Comparison of ENCODE assay signal across 24 cellular contexts in genomic region chr5:56532411-56532935, GRCh38.
"Had no signal": no experiment of that assay in that cellular context is flagged by ENCODE, and none has a peak within 500 bp of the region (broad histone marks: within the 10 kb centered on the region; RNA-seq: fewer than 3 reads in every experiment).

No MANE protein-coding gene starts in this region.

- H3K36me3 Mint-ChIP-seq: activated naive CD4-positive, alpha-beta T cell treated with anti-CD3 and anti-CD28 coated beads, Interleukin-2, amount 50 U/mL, for 72 hours had no signal

- H3K79me2 ChIP-seq: parathyroid adenoma had no signal

- H3K9me3 ChIP-seq: ascending aorta, esophagus muscularis mucosa, gastroesophageal sphincter, heart left ventricle, left lung, sigmoid colon, spleen, thoracic aorta, upper lobe of left lung had no signal

- H3K27me3 ChIP-seq: ascending aorta, brain microvascular endothelial cell, esophagus muscularis mucosa, gastroesophageal sphincter, heart left ventricle, left lung, sigmoid colon, spleen, upper lobe of left lung had no signal

- H3K9ac ChIP-seq: parathyroid adenoma had no signal

- H3K9me3 Mint-ChIP-seq: activated T-cell treated with anti-CD3 and anti-CD28 coated beads, Interleukin-2, amount 50 U/mL, for 24 hours; activated T-helper 17 cell treated with anti-CD3 and anti-CD28 coated beads, Interleukin-2, amount 50 U/mL, for 72 hours; nephron progenitor cell had no signal

- H3K27ac Mint-ChIP-seq: activated naive CD4-positive, alpha-beta T cell treated with anti-CD3 and anti-CD28 coated beads, Interleukin-2, amount 50 U/mL, for 72 hours; activated T-cell treated with anti-CD3 and anti-CD28 coated beads, Interleukin-2, amount 50 U/mL, for 24 hours; activated T-helper 17 cell treated with anti-CD3 and anti-CD28 coated beads, Interleukin-2, amount 50 U/mL, for 72 hours; nephron progenitor cell had no signal

- H3K4me1 ChIP-seq: ascending aorta, heart left ventricle, sigmoid colon, spleen had no signal

- H3K4me3 ChIP-seq: ascending aorta, esophagus muscularis mucosa, gastroesophageal sphincter, heart left ventricle, left lung, lung, sigmoid colon, spleen, thoracic aorta, upper lobe of left lung had no signal

- H3K36me3 ChIP-seq: ascending aorta, brain microvascular endothelial cell, esophagus muscularis mucosa, gastroesophageal sphincter, heart left ventricle, left lung, sigmoid colon, spleen, thoracic aorta, upper lobe of left lung had no signal

- H3K27ac ChIP-seq: ascending aorta, brain microvascular endothelial cell, esophagus muscularis mucosa, gastroesophageal sphincter, heart left ventricle, left lung, parathyroid adenoma, sigmoid colon, spleen, thoracic aorta, upper lobe of left lung had no signal

- H3K4me3 Mint-ChIP-seq: activated T-cell treated with anti-CD3 and anti-CD28 coated beads, Interleukin-2, amount 50 U/mL, for 24 hours; activated T-helper 17 cell treated with anti-CD3 and anti-CD28 coated beads, Interleukin-2, amount 50 U/mL, for 72 hours; nephron progenitor cell had no signal

- H2AFZ ChIP-seq: parathyroid adenoma had no signal

- DNase-seq: activated CD4-positive, CD25-positive, alpha-beta regulatory T cell treated with anti-CD3 and anti-CD28 coated beads, Interleukin-2, amount 50 U/mL, for 72 hours; activated T-cell treated with anti-CD3 and anti-CD28 coated beads, Interleukin-2, amount 50 U/mL, for 24 hours; brain microvascular endothelial cell; central memory CD4-positive, alpha-beta T cell; effector memory CD4-positive, alpha-beta T cell; heart left ventricle; kidney; left lung; midbrain; nephron progenitor cell; sigmoid colon; spleen; stimulated activated CD4-positive, alpha-beta T cell treated with anti-CD3 and anti-CD28 coated beads, Interleukin-4, amount 100 ng/mL, for 1 hour; SW 1271; T-helper 2 cell; upper lobe of left lung had no signal

- ATAC-seq: activated naive CD4-positive, alpha-beta T cell treated with anti-CD3 and anti-CD28 coated beads, Interleukin-2, amount 50 U/mL, for 72 hours; activated T-helper 17 cell treated with anti-CD3 and anti-CD28 coated beads, Interleukin-2, amount 50 U/mL, for 72 hours; gastroesophageal sphincter; heart left ventricle; left lung had no signal

- H3K27me3 Mint-ChIP-seq: activated T-cell treated with anti-CD3 and anti-CD28 coated beads, Interleukin-2, amount 50 U/mL, for 24 hours; activated T-helper 17 cell treated with anti-CD3 and anti-CD28 coated beads, Interleukin-2, amount 50 U/mL, for 72 hours had no signal
